Comparison of ENCODE assay signal across 12 cellular contexts in genomic region chr10:12540341-12540781, GRCh38.
DNase-seq lines count a peak whose midpoint lies in the region; ATAC-seq and TF ChIP-seq lines count a peak whose summit lies in the region.
"Had no signal": no experiment of that assay in that cellular context is flagged by ENCODE, and none has a peak within 500 bp of the region (broad histone marks: within the 10 kb centered on the region; RNA-seq: fewer than 3 reads in every experiment).

No MANE protein-coding gene starts in this region.

- peaks cover 53 to 78% (median 73%) of the 10 kb centered on the region in 3 donors for H3K4me1 Mint-ChIP-seq in naive B cell

- peaks cover 0 to 5% (median 0%) of the 10 kb centered on the region in 7 donors for H3K9me3 Mint-ChIP-seq in naive B cell

- 52 to 54% methylated on average over 4 of the region's 4 CpGs for WGBS in transverse colon (ENCODE audit: low coverage in 1 of 2), 2 donors

- H3K9me3 ChIP-seq in transverse colon, result no peaks in the 10 kb centered on the region
- H3K9me3 ChIP-seq: tibial artery had no signal

- no peaks in the 10 kb centered on the region for H3K27me3 Mint-ChIP-seq in naive B cell

- no peak overlapping the region for H3K4me3 Mint-ChIP-seq in naive B cell

- no peaks in the 10 kb centered on the region for H3K36me3 ChIP-seq in transverse colon
- H3K36me3 ChIP-seq: tibial artery had no signal

- H3K27ac Mint-ChIP-seq in naive B cell, result peak overlapping the region; percentile 1 to 82 (median 22)

- TF ChIP-seq POLR2A in transverse colon (IDR thresholded peaks at IDR 0.05), result no peak

- DNase-seq in NCI-H1417 (lab: John Stamatoyannopoulos, UW) (peak; percentile 13 to 67 (median 66)), NCI-H1417 treated with DMSO at 0.1 percent for 48 hours (lab: John Stamatoyannopoulos, UW) (no peak), HT1080 (ENCODE audit: low read depth) (peak; percentile 55), astrocyte of the hippocampus (ENCODE audit: low read depth, low spot score) (peak; percentile 39), naive B cell (no peak), left lobe of liver (ENCODE audit: low spot score) (no peak), transverse colon (no peak), glomerular visceral epithelial cell (ENCODE audit: extremely low spot score) (no peak)
- DNase-seq: amniotic stem cell; PC-3; stimulated activated CD4-positive, alpha-beta T cell treated with anti-CD3 and anti-CD28 coated beads, Interleukin-15, amount 100 ng/mL, for 24 hours; tibial artery had no signal

- H3K27me3 ChIP-seq in transverse colon, result no peaks in the 10 kb centered on the region
- H3K27me3 ChIP-seq: tibial artery had no signal

- peaks cover 0 to 4% of the 10 kb centered on the region in 2 donors for H3K36me3 Mint-ChIP-seq in naive B cell

- in situ Hi-C loops in transverse colon (cut with MboI; ENCODE audit: low pct_ligation_motif_present in 1 of 4, low pct_unique_long_range_greater_than_20kb in 1 of 4, low sequenced_read_pairs in 3 of 4), result no loop called here

- ATAC-seq in naive B cell (ENCODE audit: low read depth in 2 of 2) (no peak), left lobe of liver (no peak)
- ATAC-seq: PC-3 had no signal

- intact Hi-C loops in transverse colon (cut with DNase I; ENCODE audit: low total_unique reads), result no loop called here

- no peaks in the 10 kb centered on the region for H3K4me1 ChIP-seq in transverse colon

- H3K4me3 ChIP-seq in transverse colon, result no peak overlapping the region
- H3K4me3 ChIP-seq: tibial artery had no signal

- H3K27ac ChIP-seq in transverse colon, result no peak overlapping the region
- H3K27ac ChIP-seq: tibial artery had no signal

- TF ChIP-seq CTCF in transverse colon (IDR thresholded peaks at IDR 0.05), result no peak

- no peak for TF ChIP-seq EP300 in transverse colon (IDR thresholded peaks at IDR 0.05; ENCODE audit: low read depth)

Comparison
In these comparisons a context has a peak if more than half of its experiments do, and no peak if none do; other contexts are left out.
1. DNase-seq: peak in NCI-H1417 (3 of 3), HT1080 (single experiment) and astrocyte of the hippocampus (single experiment); none in NCI-H1417 treated with DMSO at 0.1 percent for 48 hours (single experiment), naive B cell (single experiment), left lobe of liver (single experiment), transverse colon (single experiment) and glomerular visceral epithelial cell (single experiment).